ENCODE assay signal across 32 cellular contexts in genomic region chr1:57400041-57400440, GRCh38. TPM values are rescaled to one million over a fixed set of nuclear protein-coding genes. Genes with fewer than 3 reads are reported as not detected.
"Had no signal": no experiment of that assay in that cellular context is flagged by ENCODE, and none has a peak within 500 bp of the region (broad histone marks: within the 10 kb centered on the region; RNA-seq: fewer than 3 reads in every experiment).

No MANE protein-coding gene starts in this region.

- H3K4me1 ChIP-seq: adrenal gland, esophagus muscularis mucosa had no signal

- H3K27ac ChIP-seq: adrenal gland, body of pancreas, esophagus muscularis mucosa, gastroesophageal sphincter, WERI-Rb-1 had no signal

- H3K27me3 ChIP-seq: adrenal gland, body of pancreas had no signal

- ATAC-seq: activated CD4-positive, CD25-positive, alpha-beta regulatory T cell treated with anti-CD3 and anti-CD28 coated beads, Interleukin-2, amount 50 U/mL, for 24 hours; activated CD8-positive, alpha-beta T cell treated with anti-CD3 and anti-CD28 coated beads for 36 hours; activated naive CD8-positive, alpha-beta T cell treated with anti-CD3 and anti-CD28 coated beads, Interleukin-2, amount 50 U/mL, for 24 hours; activated T-cell treated with anti-CD3 and anti-CD28 coated beads, Interleukin-2, amount 50 U/mL, for 4 hours; activated T-helper 17 cell treated with anti-CD3 and anti-CD28 coated beads, Interleukin-2, amount 50 U/mL, for 72 hours; body of pancreas; effector memory CD8-positive, alpha-beta T cell; gastroesophageal sphincter; T-helper 17 cell had no signal

- H3K4me3 ChIP-seq: adrenal gland, body of pancreas, esophagus muscularis mucosa, gastroesophageal sphincter had no signal

- H3K36me3 ChIP-seq: adrenal gland, esophagus muscularis mucosa, gastroesophageal sphincter, WERI-Rb-1 had no signal

- H3K9me3 ChIP-seq: adrenal gland, body of pancreas, esophagus muscularis mucosa, gastroesophageal sphincter had no signal

- DNase-seq: activated B cell treated with CpG ODN at 0.5 μM for 24 hours; activated CD4-positive, alpha-beta T cell treated with anti-CD3 and anti-CD28 coated beads for 48 hours; activated CD4-positive, alpha-beta T cell treated with anti-CD3 and anti-CD28 coated beads, Interleukin-2, amount 50 U/mL, for 1 hour; activated CD4-positive, alpha-beta T cell treated with anti-CD3 and anti-CD28 coated beads, Interleukin-2, amount 50 U/mL, for 48 hours; activated CD8-positive, alpha-beta memory T cell treated with anti-CD3 and anti-CD28 coated beads for 24 hours; activated CD8-positive, alpha-beta T cell treated with anti-CD3 and anti-CD28 coated beads for 36 hours; activated effector memory CD4-positive, alpha-beta T cell treated with anti-CD3 and anti-CD28 coated beads, Interleukin-2, amount 50 U/mL, for 16 hours; activated naive CD4-positive, alpha-beta T cell treated with anti-CD3 and anti-CD28 coated beads for 36 hours; activated naive CD8-positive, alpha-beta T cell treated with anti-CD3 and anti-CD28 coated beads for 36 hours; activated naive CD8-positive, alpha-beta T cell treated with anti-CD3 and anti-CD28 coated beads, Interleukin-2, amount 50 U/mL, for 24 hours; activated T-cell treated with anti-CD3 and anti-CD28 coated beads, Interleukin-2, amount 50 U/mL, for 4 hours; adrenal gland; amygdala; aorta; body of pancreas; caudate nucleus; cortex of kidney; dermis blood vessel endothelial cell; effector CD4-positive, alpha-beta T cell; effector memory CD8-positive, alpha-beta T cell; erythroblast; foreskin melanocyte; T-helper 1 cell; T-helper 17 cell; T1000; WERI-Rb-1 had no signal

RNA-seq across cellular contexts. Expression of gene DAB1, which starts 23.8 kb away (rescaled TPM):
- total RNA-seq: activated B cell treated with CpG ODN at 0.5 μM for 24 hours; activated CD8-positive, alpha-beta T cell treated with anti-CD3 and anti-CD28 coated beads for 36 hours; activated naive CD4-positive, alpha-beta T cell treated with anti-CD3 and anti-CD28 coated beads for 36 hours; activated naive CD8-positive, alpha-beta T cell treated with anti-CD3 and anti-CD28 coated beads for 36 hours; activated T-cell treated with anti-CD3 and anti-CD28 coated beads, Interleukin-2, amount 50 U/mL, for 4 hours; chondrocyte; dermis blood vessel endothelial cell; fibroblast of villous mesenchyme had no signal
